Comparison of ENCODE assay signal across 8 cellular contexts in genomic region chr2:86199834-86200177, GRCh38. TPM values are rescaled to one million over a fixed set of nuclear protein-coding genes. Genes with fewer than 3 reads are reported as not detected.
A peak's percentile ranks its signal among the peaks of the same experiment; 100 is the strongest.
DNase-seq lines count a peak whose midpoint lies in the region; ATAC-seq, FAIRE-seq and TF ChIP-seq lines count a peak whose summit lies in the region.

No MANE protein-coding gene starts in this region.

- TF ChIP-seq POLR2A in NB4 (IDR thresholded peaks at IDR 0.05; ENCODE audit: extremely low read depth, insufficient read length) (no peak), H1 (IDR thresholded peaks at IDR 0.05; ENCODE audit: control extremely low read depth in 1 of 2, low read depth in 2 of 2, low read length in 2 of 2) (no peak)

- H4K5ac ChIP-seq in H1 (ENCODE audit: insufficient read length, low read depth, low read length), result peak overlapping the region; percentile 82

- no peak for ATAC-seq in CD4-positive, CD25-positive, alpha-beta regulatory T cell (ENCODE audit: low read depth in 2 of 2)
- no peak for ATAC-seq in GM18519 (IDR thresholded peaks at IDR 0.05; ENCODE audit: low FRiP score, unreplicated experiment)

- H3F3A ChIP-seq in neural progenitor cell (ENCODE audit: low read depth), result peaks cover 35% of the 10 kb centered on the region

- peaks cover 5% of the 10 kb centered on the region for H3K27me3 Mint-ChIP-seq in CD4-positive, CD25-positive, alpha-beta regulatory T cell
- peaks cover 7% of the 10 kb centered on the region for H3K27me3 Mint-ChIP-seq in neural progenitor cell (ENCODE audit: insufficient read depth, low read depth)

- no peak overlapping the region for H2BK120ac ChIP-seq in H1 (replicated peaks; ENCODE audit: low read depth, low read length)

- H3K27me3 ChIP-seq in CD4-positive, CD25-positive, alpha-beta regulatory T cell (ENCODE audit: control insufficient read depth, insufficient read depth, low read length), result no peaks in the 10 kb centered on the region
- H3K27me3 ChIP-seq in H1 (replicated peaks in 1 of 4; ENCODE audit: control insufficient read depth in 3 of 4, extremely low read depth in 1 of 4, insufficient read depth in 3 of 4, low read length in 3 of 4), result no peaks in the 10 kb centered on the region
- H3K27me3 ChIP-seq in neural progenitor cell, result no peaks in the 10 kb centered on the region

- 0 out of 2 replicates have a peak overlapping the region, but pooled peaks have one; percentile 46 for H2BK15ac ChIP-seq in H1 (ENCODE audit: low read length)

- no peak for FAIRE-seq in H1 (lab: Jason Lieb, UNC)

- H3K23me2 ChIP-seq in H1 (ENCODE audit: low read depth, low read length), result peaks cover 4% of the 10 kb centered on the region

- TF ChIP-seq RAD21 in H1 (IDR thresholded peaks at IDR 0.05 in 1 of 2, conservative IDR thresholded peaks at IDR 0.05 in 1 of 2; ENCODE audit: low read depth in 2 of 2, low read length in 2 of 2), result no peak

- WGBS in H1 (ENCODE audit: extremely low coverage in 1 of 2, insufficient coverage in 1 of 2, insufficient read length in 1 of 2, insufficient replicate concordance in 2 of 2, low coverage in 1 of 2, low lambda C conversion rate in 2 of 2, missing lambda C conversion rate in 1 of 2), 2 experiments, result 14% methylated on average over 8 of the region's 8 CpGs; no CpG with 5 or more reads in 1 of the 2 experiments

- H2BK20ac ChIP-seq in H1 (ENCODE audit: low read length), result no peak overlapping the region

- H3K79me2 ChIP-seq in H1 (ENCODE audit: control insufficient read depth in 1 of 2, insufficient read depth in 2 of 2, low read length in 2 of 2) (peaks cover 0 to 39% of the 10 kb centered on the region in 2 experiments), neural progenitor cell (ENCODE audit: low read depth) (peaks cover 54% of the 10 kb centered on the region)

- TF ChIP-seq EP300 in H1 (IDR thresholded peaks at IDR 0.05; ENCODE audit: borderline replicate concordance in 1 of 2, low read depth in 2 of 2, low read length in 2 of 2), result no peak

- no peak overlapping the region for H3K18ac ChIP-seq in H1 (ENCODE audit: extremely low read depth, low read length)

- H3K56ac ChIP-seq in H1 (replicated peaks; ENCODE audit: insufficient read length, low read depth, low read length), result no peak overlapping the region

- peak overlapping the region; percentile 97 for H3K4me3 ChIP-seq in CD4-positive, CD25-positive, alpha-beta regulatory T cell (ENCODE audit: low read depth, low read length)
- H3K4me3 ChIP-seq in NB4 (ENCODE audit: low read depth, low read length), result peak overlapping the region; percentile 83
- peak overlapping the region; percentile 81 to 99 (median 90) for H3K4me3 ChIP-seq in H1 (ENCODE audit: extremely low read depth in 1 of 4, insufficient read depth in 2 of 4, low read depth in 3 of 4, low read length in 4 of 4)
- H3K4me3 ChIP-seq in neural progenitor cell, result peak overlapping the region; percentile 86

- no peak overlapping the region for H3K23ac ChIP-seq in H1 (ENCODE audit: insufficient read length)

- H3K27ac Mint-ChIP-seq in CD4-positive, CD25-positive, alpha-beta regulatory T cell, result peak overlapping the region; percentile 95 to 97 (median 96)
- peak overlapping the region; percentile 99 for H3K27ac Mint-ChIP-seq in neural progenitor cell

- H4K91ac ChIP-seq in H1 (replicated peaks; ENCODE audit: insufficient read length, low read length), result no peak overlapping the region

- no peak overlapping the region for H3K4ac ChIP-seq in H1 (replicated peaks; ENCODE audit: insufficient read length, low read depth, low read length)

- H4K8ac ChIP-seq in H1 (ENCODE audit: extremely low read depth, insufficient read depth, low read length), result peak overlapping the region; percentile 19; the same call in 1 of the 2 replicates

- peak overlapping the region; percentile 82 to 99 (median 86) for H3K9ac ChIP-seq in H1 (replicated peaks in 1 of 4; ENCODE audit: extremely low read depth in 1 of 4, low read depth in 3 of 4, low read length in 3 of 4)
- H3K9ac ChIP-seq in neural progenitor cell, result peak overlapping the region; percentile 40

- TF ChIP-seq CTCF in NB4 (IDR thresholded peaks at IDR 0.05; ENCODE audit: low read depth, low read length), result no peak
- no peak for TF ChIP-seq CTCF in H1 (IDR thresholded peaks at IDR 0.05; ENCODE audit: control extremely low read depth in 1 of 3, insufficient read depth in 1 of 3, low read depth in 1 of 3, low read length in 3 of 3)
- no peak for TF ChIP-seq CTCF in neural progenitor cell (IDR thresholded peaks at IDR 0.05)

- no peak overlapping the region for H2BK5ac ChIP-seq in H1 (ENCODE audit: low read depth, low read length)

- CTCF ChIA-PET in H1 (lab: Charles Lee; ENCODE audit: partially characterized antibody), result interaction anchor here (0.5 to 2.0 kb wide), 2 partner anchors 43 to 172 kb away, joined by 3 to 13 read pairs; no protein-coding TSS in a partner anchor

- H3K4me2 ChIP-seq in H1 (ENCODE audit: insufficient read depth in 1 of 2, low read depth in 2 of 2, low read length in 2 of 2) (peak overlapping the region; percentile 46 to 64), neural progenitor cell (peak overlapping the region; percentile 94)

- no peaks in the 10 kb centered on the region for H3K9me3 Mint-ChIP-seq in CD4-positive, CD25-positive, alpha-beta regulatory T cell
- no peaks in the 10 kb centered on the region for H3K9me3 Mint-ChIP-seq in neural progenitor cell

- H4K20me1 ChIP-seq in H1 (replicated peaks in 1 of 2; ENCODE audit: control insufficient read depth in 1 of 2, insufficient read depth in 2 of 2, low read length in 2 of 2) (no peaks in the 10 kb centered on the region), neural progenitor cell (ENCODE audit: low read depth) (no peaks in the 10 kb centered on the region)

- no peaks in the 10 kb centered on the region for H3K36me3 Mint-ChIP-seq in CD4-positive, CD25-positive, alpha-beta regulatory T cell
- no peaks in the 10 kb centered on the region for H3K36me3 Mint-ChIP-seq in neural progenitor cell

- H2AFZ ChIP-seq in H1 (ENCODE audit: low read length) (0 out of 2 replicates have a peak overlapping the region, but pooled peaks have one; percentile 87), neural progenitor cell (replicated peaks) (peak overlapping the region; percentile 84)

- peak overlapping the region; percentile 56 for H3K27ac ChIP-seq in CD4-positive, CD25-positive, alpha-beta regulatory T cell (ENCODE audit: insufficient read depth, low read length, poor library complexity, severe bottlenecking)
- H3K27ac ChIP-seq in H1 (ENCODE audit: low read depth, low read length) (no peak overlapping the region; the same call in 1 of the 2 replicates), neural progenitor cell (no peak overlapping the region)

- H3K4me1 ChIP-seq in CD4-positive, CD25-positive, alpha-beta regulatory T cell (ENCODE audit: control insufficient read depth, insufficient read depth, low read length, poor library complexity, severe bottlenecking), result peaks cover 15% of the 10 kb centered on the region
- peaks cover 0 to 6% (median 2%) of the 10 kb centered on the region in 4 experiments; a peak in 3 of 7 replicates for H3K4me1 ChIP-seq in H1 (replicated peaks in 1 of 4; ENCODE audit: control insufficient read depth in 3 of 4, insufficient read depth in 4 of 4, low read length in 3 of 4)
- peaks cover 20% of the 10 kb centered on the region for H3K4me1 ChIP-seq in neural progenitor cell

- POLR2A ChIA-PET in H1 (lab: Charles Lee; ENCODE audit: partially characterized antibody), result interaction anchor here (0.7 to 1.5 kb wide), 4 partner anchors 11 to 241 kb away, joined by 3 to 6 read pairs (median 4); partner anchors contain the start of gene KDM3A

- H3K36me3 ChIP-seq in CD4-positive, CD25-positive, alpha-beta regulatory T cell (ENCODE audit: control insufficient read depth, insufficient read depth, low read length), result no peaks in the 10 kb centered on the region
- no peaks in the 10 kb centered on the region for H3K36me3 ChIP-seq in H1 (ENCODE audit: control insufficient read depth in 2 of 4, insufficient read depth in 4 of 4, low read length in 3 of 4)
- H3K36me3 ChIP-seq in neural progenitor cell, result no peaks in the 10 kb centered on the region

- no peak overlapping the region; the same call in 1 of the 2 replicates for H2BK12ac ChIP-seq in H1 (ENCODE audit: low read depth, low read length)

- H3K4me3 Mint-ChIP-seq in CD4-positive, CD25-positive, alpha-beta regulatory T cell, result peak overlapping the region; percentile 95 to 100 (median 100)
- peak overlapping the region; percentile 100 for H3K4me3 Mint-ChIP-seq in neural progenitor cell

- H3K79me1 ChIP-seq in H1 (ENCODE audit: low read depth, low read length), result peaks cover 9% of the 10 kb centered on the region

- no peaks in the 10 kb centered on the region for H3K9me3 ChIP-seq in CD4-positive, CD25-positive, alpha-beta regulatory T cell (ENCODE audit: control insufficient read depth in 2 of 2, low read length in 2 of 2)
- no peaks in the 10 kb centered on the region for H3K9me3 ChIP-seq in H1 (ENCODE audit: insufficient read depth in 2 of 2, low read depth in 1 of 2, low read length in 1 of 2)
- H3K9me3 ChIP-seq in neural progenitor cell (ENCODE audit: low read depth), result no peaks in the 10 kb centered on the region

- H3K14ac ChIP-seq in H1 (ENCODE audit: insufficient read length), result no peak overlapping the region

- peaks cover 25 to 59% (median 47%) of the 10 kb centered on the region in 4 donors for H3K4me1 Mint-ChIP-seq in CD4-positive, CD25-positive, alpha-beta regulatory T cell
- peaks cover 38% of the 10 kb centered on the region for H3K4me1 Mint-ChIP-seq in neural progenitor cell

- H2AK5ac ChIP-seq in H1 (ENCODE audit: low read depth, low read length), result no peak overlapping the region

- no peak for DNase-seq in CD4-positive, CD25-positive, alpha-beta regulatory T cell
- DNase-seq in NB4 (ENCODE audit: low read depth), result peak; percentile 25
- no peak for DNase-seq in H1 (ENCODE audit: low read depth in 1 of 2, low spot score in 2 of 2)
- no peak for DNase-seq in neural progenitor cell (ENCODE audit: low spot score)
- no peak for DNase-seq in anterior cingulate cortex (lab: John Stamatoyannopoulos, UW)
- DNase-seq in effector CD8-positive, alpha-beta T cell (lab: John Stamatoyannopoulos, UW), result no peak
- DNase-seq in NCI-H2081 (lab: John Stamatoyannopoulos, UW), result no peak

RNA-seq across cellular contexts. Expression of gene MRPL35, which starts 0.5 kb away (rescaled TPM):
- 10.1 TPM for total RNA-seq in CD4-positive, CD25-positive, alpha-beta regulatory T cell
- polyA plus RNA-seq in CD4-positive, CD25-positive, alpha-beta regulatory T cell, result 10 to 100 TPM; 38.7 to 53.1 (median 39.8) TPM
- 42.3 and 44.5 TPM in 2 replicates for total RNA-seq in H1 (2021; fragmentation: NEBNext Ultra II Directional; extraction: Animal tissue kit (Norgen Biotek cat#: 25700))
- polyA plus RNA-seq in H1 (2011; rRNA removed), result 32.4 and 51.2 TPM in 2 replicates
- polyA plus RNA-seq in H1 (2011; cell fraction: cytosol; rRNA removed), result 34.5 TPM
- polyA plus RNA-seq in H1 (2011; cell fraction: nucleus; rRNA removed), result 30.7 TPM
- polyA plus RNA-seq in H1 (2012, experiment 1 of 2), result 27.0 to 36.8 TPM (median 33.0 TPM) in 4 replicates
- 14.4 TPM for polyA plus RNA-seq in H1 (2012, experiment 2 of 2)
- polyA plus RNA-seq in H1 (2013, experiment 1 of 2), result 36.0 TPM
- 35.3 TPM for polyA plus RNA-seq in H1 (2013, experiment 2 of 2)
- polyA minus RNA-seq in H1 (2011; rRNA and poly(A)+ RNA removed), result 48.0 and 55.3 TPM in 2 replicates
- 17.0 TPM for polyA minus RNA-seq in H1 (2011; cell fraction: cytosol; rRNA and poly(A)+ RNA removed)
- 36.1 TPM for polyA minus RNA-seq in H1 (2011; cell fraction: nucleus; rRNA and poly(A)+ RNA removed)
- total RNA-seq in neural progenitor cell (ENCODE audit: low replicate concordance), result 24.8 and 38.1 TPM in 2 replicates

RNA-seq across cellular contexts. Expression of gene IMMT, which starts 4.5 kb away (rescaled TPM):
- 61.9 TPM for total RNA-seq in CD4-positive, CD25-positive, alpha-beta regulatory T cell
- 10 to 100 TPM; 58.4 to 71.3 (median 62.6) TPM for polyA plus RNA-seq in CD4-positive, CD25-positive, alpha-beta regulatory T cell
- 103 and 105 TPM in 2 replicates for total RNA-seq in H1 (2021; fragmentation: NEBNext Ultra II Directional; extraction: Animal tissue kit (Norgen Biotek cat#: 25700))
- polyA plus RNA-seq in H1 (2011; rRNA removed), result 28.9 and 37.7 TPM in 2 replicates
- 46.8 TPM for polyA plus RNA-seq in H1 (2011; cell fraction: cytosol; rRNA removed)
- 38.2 TPM for polyA plus RNA-seq in H1 (2011; cell fraction: nucleus; rRNA removed)
- 78.4 to 97.7 TPM (median 85.7 TPM) in 4 replicates for polyA plus RNA-seq in H1 (2012, experiment 1 of 2)
- polyA plus RNA-seq in H1 (2012, experiment 2 of 2), result 14.8 TPM
- polyA plus RNA-seq in H1 (2013, experiment 1 of 2), result 79.4 TPM
- polyA plus RNA-seq in H1 (2013, experiment 2 of 2), result 74.8 TPM
- polyA minus RNA-seq in H1 (2011; rRNA and poly(A)+ RNA removed), result 55.1 and 77.5 TPM in 2 replicates
- polyA minus RNA-seq in H1 (2011; cell fraction: cytosol; rRNA and poly(A)+ RNA removed), result 49.5 TPM
- polyA minus RNA-seq in H1 (2011; cell fraction: nucleus; rRNA and poly(A)+ RNA removed), result 51.9 TPM
- total RNA-seq in neural progenitor cell (ENCODE audit: low replicate concordance), result 71.3 and 93.3 TPM in 2 replicates
